Comparison of ENCODE assay signal across 1 cellular context in genomic region chr10:101769541-101770180, GRCh38.
TF ChIP-seq lines count a peak whose summit lies in the region.

No MANE protein-coding gene starts in this region.

TF ChIP-seq in HepG2, 621 proteins besides CTCF, POLR2A, EP300 and RAD21:
- TF ChIP-seq ZNF101 (CRISPR knock-in tag; IDR thresholded peaks at IDR 0.05; ENCODE audit: borderline replicate concordance, low read depth) (no peak), FOXK1 (CRISPR knock-in tag; IDR thresholded peaks at IDR 0.05; ENCODE audit: borderline replicate concordance, low read depth) (no peak), ZBTB1 (CRISPR knock-in tag; IDR thresholded peaks at IDR 0.05; ENCODE audit: borderline replicate concordance) (no peak), ZBTB25 (CRISPR knock-in tag; IDR thresholded peaks at IDR 0.05) (no peak)
